ENCODE assay signal across 7 cellular contexts in genomic region chr15:63042879-63043340, GRCh38. TPM values are rescaled to one million over a fixed set of nuclear protein-coding genes. Genes with fewer than 3 reads are reported as not detected.
DNase-seq lines count a peak whose midpoint lies in the region; ATAC-seq and FAIRE-seq lines count a peak whose summit lies in the region.

No MANE protein-coding gene starts in this region.

- H3K27me3 Mint-ChIP-seq in activated naive CD8-positive, alpha-beta T cell treated with anti-CD3 and anti-CD28 coated beads for 36 hours, result peaks cover 68% of the 10 kb centered on the region

- peaks cover 35% of the 10 kb centered on the region for H3K36me3 ChIP-seq in HUES48 (ENCODE audit: control insufficient read depth, insufficient read depth, low read length)
- H3K36me3 ChIP-seq in small intestine (ENCODE audit: control insufficient read depth in 2 of 2, insufficient read depth in 2 of 2, low read length in 2 of 2), result no peaks in the 10 kb centered on the region

- H3K27ac ChIP-seq in HUES48 (ENCODE audit: low read depth, low read length) (peak overlapping the region; percentile 88), small intestine (ENCODE audit: low read depth in 1 of 2, low read length in 1 of 2) (peak overlapping the region in 1 of 2 donors; percentile 81)

- H3K27me3 ChIP-seq in HUES48 (ENCODE audit: control insufficient read depth, insufficient read depth, low read length) (0 out of 2 replicates have a peak, but pooled peaks cover 4% of the 10 kb centered on the region), small intestine (ENCODE audit: control insufficient read depth in 2 of 2, insufficient read depth in 2 of 2, low read length in 2 of 2) (peaks cover 0 to 17% of the 10 kb centered on the region in 2 donors)

- peak overlapping the region; percentile 93 for H3K4me3 ChIP-seq in HUES48 (ENCODE audit: low read depth, low read length)
- peak overlapping the region; percentile 97 for H3K4me3 ChIP-seq in iPS-11a (ENCODE audit: low read depth, low read length)
- H3K4me3 ChIP-seq in small intestine (ENCODE audit: low read depth in 1 of 2, low read length in 2 of 2), result peak overlapping the region; percentile 50 to 73

- no peaks in the 10 kb centered on the region for H3K9me3 ChIP-seq in HUES48 (ENCODE audit: control insufficient read depth, insufficient read depth, low read length)
- no peaks in the 10 kb centered on the region for H3K9me3 ChIP-seq in small intestine (ENCODE audit: control insufficient read depth, low read depth)

- WGBS in small intestine, 3 donors, result 0 to 1% (median 0%) methylated on average over 29 to 31 of the region's 31 CpGs

- no peaks in the 10 kb centered on the region for H3K36me3 Mint-ChIP-seq in activated naive CD8-positive, alpha-beta T cell treated with anti-CD3 and anti-CD28 coated beads for 36 hours

- H3K4me1 ChIP-seq in HUES48 (ENCODE audit: control insufficient read depth, insufficient read depth, low read length) (peaks cover 56% of the 10 kb centered on the region), small intestine (ENCODE audit: control insufficient read depth in 2 of 2, insufficient read depth in 1 of 2, low read depth in 1 of 2, low read length in 1 of 2) (peaks cover 1 to 3% of the 10 kb centered on the region in 2 donors)

- no peak overlapping the region for H3K27ac Mint-ChIP-seq in activated naive CD8-positive, alpha-beta T cell treated with anti-CD3 and anti-CD28 coated beads for 36 hours

- ATAC-seq in HG02588 (IDR thresholded peaks at IDR 0.05; ENCODE audit: unreplicated experiment) (no peak), GM19455 (IDR thresholded peaks at IDR 0.05; ENCODE audit: unreplicated experiment) (no peak), GM18858 (IDR thresholded peaks at IDR 0.05; ENCODE audit: unreplicated experiment) (no peak)

- no peak for DNase-seq in activated naive CD8-positive, alpha-beta T cell treated with anti-CD3 and anti-CD28 coated beads for 36 hours
- DNase-seq in small intestine, result no peak

- H3K4me1 Mint-ChIP-seq in activated naive CD8-positive, alpha-beta T cell treated with anti-CD3 and anti-CD28 coated beads for 36 hours, result peaks cover 12% of the 10 kb centered on the region

- peak overlapping the region; percentile 69 for H3K4me3 Mint-ChIP-seq in activated naive CD8-positive, alpha-beta T cell treated with anti-CD3 and anti-CD28 coated beads for 36 hours

- H3K9ac ChIP-seq in HUES48 (ENCODE audit: low read depth, low read length), result peak overlapping the region; percentile 93

- H3K9me3 Mint-ChIP-seq in activated naive CD8-positive, alpha-beta T cell treated with anti-CD3 and anti-CD28 coated beads for 36 hours, result no peaks in the 10 kb centered on the region

- FAIRE-seq in small intestine (lab: Jason Lieb, UNC), result no peak

RNA-seq across cellular contexts. Expression of gene TPM1, which starts 0.4 kb away (rescaled TPM):
- 1 to 10 TPM; 5.1 to 5.4 TPM for total RNA-seq in activated naive CD8-positive, alpha-beta T cell treated with anti-CD3 and anti-CD28 coated beads for 36 hours
- 100 to 1,000 TPM; 353 to 542 (median 411) TPM for polyA plus RNA-seq in small intestine
